In genomic region chr6:46174904-46175303, GRCh38 we compare ENCODE assay signal across 16 cellular contexts.
"Had no signal": no experiment of that assay in that cellular context is flagged by ENCODE, and none has a peak within 500 bp of the region (broad histone marks: within the 10 kb centered on the region; RNA-seq: fewer than 3 reads in every experiment).

No MANE protein-coding gene starts in this region.

- H3K4me3 ChIP-seq: body of pancreas, coronary artery, gastroesophageal sphincter, heart right ventricle, neural progenitor cell, suprapubic skin had no signal

- H3K9me3 ChIP-seq: body of pancreas, gastroesophageal sphincter, heart right ventricle, suprapubic skin had no signal

- H3K9me3 Mint-ChIP-seq: activated T-cell treated with anti-CD3 and anti-CD28 coated beads, Interleukin-2, amount 50 U/mL, for 24 hours; memory B cell; neural progenitor cell; stimulated activated naive CD8-positive, alpha-beta T cell treated with anti-CD3 and anti-CD28 coated beads, Interleukin-15, amount 100 ng/mL, for 72 hours; T-cell had no signal

- H3K4me2 ChIP-seq: neural progenitor cell had no signal

- H3K9ac ChIP-seq: neural progenitor cell had no signal

- ATAC-seq: body of pancreas, gastroesophageal sphincter, heart right ventricle, left ventricle myocardium superior, SK-N-SH treated with all-trans-retinoic acid at 6 μM for 48 hours had no signal

- H3K36me3 Mint-ChIP-seq: activated naive CD8-positive, alpha-beta T cell; memory B cell; neural progenitor cell; T-cell had no signal

- H2AFZ ChIP-seq: neural progenitor cell had no signal

- H3K4me3 Mint-ChIP-seq: activated naive CD8-positive, alpha-beta T cell; activated T-cell treated with anti-CD3 and anti-CD28 coated beads, Interleukin-2, amount 50 U/mL, for 24 hours; memory B cell; neural progenitor cell had no signal

- H3K27me3 ChIP-seq: body of pancreas, neural progenitor cell had no signal

- H3K27ac ChIP-seq: body of pancreas, coronary artery, gastroesophageal sphincter, heart right ventricle, neural progenitor cell, suprapubic skin had no signal

- H3K27me3 Mint-ChIP-seq: memory B cell had no signal

- H3K36me3 ChIP-seq: gastroesophageal sphincter, heart right ventricle, neural progenitor cell, suprapubic skin had no signal

- DNase-seq: activated effector memory CD4-positive, alpha-beta T cell treated with Interleukin-2 at 50 U/mL for 16 hours; activated T-cell treated with anti-CD3 and anti-CD28 coated beads, Interleukin-2, amount 50 U/mL, for 24 hours; body of pancreas; heart right ventricle; left ventricle myocardium superior; trophoblast cell had no signal

- H3K27ac Mint-ChIP-seq: activated naive CD8-positive, alpha-beta T cell; activated T-cell treated with anti-CD3 and anti-CD28 coated beads, Interleukin-2, amount 50 U/mL, for 24 hours; memory B cell; neural progenitor cell; progenitor cell of endocrine pancreas had no signal
